ENCODE assay signal across 26 cellular contexts in genomic region chr2:79977782-79978181, GRCh38.
DNase-seq lines count a peak whose midpoint lies in the region; ATAC-seq, FAIRE-seq and TF ChIP-seq lines count a peak whose summit lies in the region.
"Had no signal": no experiment of that assay in that cellular context is flagged by ENCODE, and none has a peak within 500 bp of the region (broad histone marks: within the 10 kb centered on the region; RNA-seq: fewer than 3 reads in every experiment).

No MANE protein-coding gene starts in this region.

- POLR2A ChIA-PET in SK-N-SH (lab: Yijun Ruan, JAX) = no interaction called here

- H3K36me3 ChIP-seq in SK-N-SH (replicated peaks in 1 of 2; ENCODE audit: control insufficient read depth in 1 of 2, insufficient read depth in 2 of 2, low read length in 1 of 2) (no peaks in the 10 kb centered on the region), MG63 (no peaks in the 10 kb centered on the region)
- H3K36me3 ChIP-seq: BLaER1, SJCRH30 had no signal

- CTCF ChIA-PET in SK-N-SH (lab: Yijun Ruan, JAX) = interaction anchor here (0.5 to 1.5 kb wide), 5 partner anchors 9 to 39 kb away, joined by 3 to 4 read pairs (median 3); no protein-coding TSS in a partner anchor

- no peak overlapping the region for H3K4me3 ChIP-seq in SK-N-SH (ENCODE audit: low read depth in 2 of 2, low read length in 1 of 2)
- no peak overlapping the region for H3K4me3 ChIP-seq in MG63
- H3K4me3 ChIP-seq: BLaER1, PC-9, SJCRH30 had no signal

- TF ChIP-seq CTCF in SK-N-SH (IDR thresholded peaks at IDR 0.05) = no peak

- no peaks in the 10 kb centered on the region for H3F3A ChIP-seq in SK-N-SH (replicated peaks; ENCODE audit: insufficient read depth)

- no peak overlapping the region for H3K27ac ChIP-seq in SK-N-SH (ENCODE audit: low read depth in 2 of 2, low read length in 1 of 2)
- H3K27ac ChIP-seq: 22Rv1, BLaER1, PC-9, SJCRH30 had no signal

- DNase-seq in SK-N-SH (no peak), MG63 (peak; percentile 12), fibroblast of peridontal ligament (ENCODE audit: extremely low read depth) (peak; percentile 38), urothelium cell line (ENCODE audit: low spot score) (peak; percentile 29), NOMO-1 treated with dmso at 0.1 percent for 144 hours (lab: John Stamatoyannopoulos, UW; ENCODE audit: unreplicated experiment) (no peak), NCI-H146 treated with DMSO at 0.1 percent for 48 hours (lab: John Stamatoyannopoulos, UW; ENCODE audit: unreplicated experiment) (no peak)
- DNase-seq: DMS153; KG1; MM.1S; NCI-H1048; NCI-H1417; NCI-H1694 treated with DMSO at 0.1 percent for 48 hours; NCI-H2171 treated with DMSO at 0.1 percent for 48 hours; NCI-H345; NCI-H524 treated with DMSO at 0.1 percent for 48 hours; NCI-H774; NK-92 treated with Interleukin-12 subunit alpha and Interleukin-12 subunit beta, amount 100 ng/mL, for 24 hours; PC-9; SJCRH30; T-helper 1 cell had no signal

- H3K9me2 ChIP-seq in SK-N-SH = no peaks in the 10 kb centered on the region

- H3K9me3 ChIP-seq in SK-N-SH (no peaks in the 10 kb centered on the region), MG63 (no peaks in the 10 kb centered on the region)
- H3K9me3 ChIP-seq: BLaER1, SJCRH30 had no signal

- TF ChIP-seq EP300 in SK-N-SH (IDR thresholded peaks at IDR 0.05; ENCODE audit: borderline replicate concordance in 1 of 2, low read depth in 1 of 2, low read length in 1 of 2) = no peak

- H2AFZ ChIP-seq in SK-N-SH (ENCODE audit: low read depth) = no peak overlapping the region
- H2AFZ ChIP-seq: PC-9 had no signal

- peaks cover 0 to 2% of the 10 kb centered on the region in 2 experiments; a peak in 1 of 4 replicates for H3K4me1 ChIP-seq in SK-N-SH (ENCODE audit: control insufficient read depth in 1 of 2, insufficient read depth in 2 of 2, low read depth in 1 of 2, low read length in 1 of 2)
- H3K4me1 ChIP-seq: BLaER1, SJCRH30 had no signal

- ATAC-seq in SK-N-SH treated with all-trans-retinoic acid at 6 μM for 48 hours (peak; percentile 66), GM21447 (IDR thresholded peaks at IDR 0.05; ENCODE audit: unreplicated experiment) (no peak)
- ATAC-seq: Right ventricle myocardium inferior had no signal

- no peaks in the 10 kb centered on the region for H4K20me1 ChIP-seq in SK-N-SH (ENCODE audit: insufficient read depth)
- H4K20me1 ChIP-seq: BLaER1 had no signal

- no peak for TF ChIP-seq RAD21 in SK-N-SH (IDR thresholded peaks at IDR 0.05; ENCODE audit: low read length)

- H3K27me3 ChIP-seq in SK-N-SH (ENCODE audit: insufficient read depth) (no peaks in the 10 kb centered on the region), MG63 (no peaks in the 10 kb centered on the region)
- H3K27me3 ChIP-seq: BLaER1 had no signal

- no peak for FAIRE-seq in urothelium cell line (lab: Jason Lieb, UNC)
- FAIRE-seq: GM18507 had no signal

- H3K4me2 ChIP-seq in SK-N-SH = no peak overlapping the region
- H3K4me2 ChIP-seq: BLaER1, PC-9 had no signal

- WGBS in SK-N-SH (ENCODE audit: low lambda C conversion rate) = 38% methylated on average over 2 of the region's 2 CpGs

- no peak overlapping the region for H3K9ac ChIP-seq in SK-N-SH
- H3K9ac ChIP-seq: BLaER1 had no signal

- no peaks in the 10 kb centered on the region for H3K79me2 ChIP-seq in SK-N-SH (ENCODE audit: insufficient read depth)

TF ChIP-seq in SK-N-SH treated with all-trans-retinoic acid at 6 μM for 48 hours, 23 proteins besides CTCF, POLR2A, EP300 and RAD21:
- TF ChIP-seq ZNF70 (CRISPR knock-in tag; IDR thresholded peaks at IDR 0.05) = no peak

TF ChIP-seq in SK-N-SH, 30 proteins besides CTCF, POLR2A, EP300 and RAD21:
- TF ChIP-seq RXRA (IDR thresholded peaks at IDR 0.05; ENCODE audit: borderline replicate concordance, low read depth) (no peak), POLR2AphosphoS5 (IDR thresholded peaks at IDR 0.05; ENCODE audit: low read depth, low read length) (no peak), JUND (IDR thresholded peaks at IDR 0.05) (no peak), TAF1 (IDR thresholded peaks at IDR 0.05; ENCODE audit: borderline replicate concordance, low read depth, low read length) (no peak), FOXJ3 (CRISPR knock-in tag; IDR thresholded peaks at IDR 0.05) (no peak), NRF1 (IDR thresholded peaks at IDR 0.05; ENCODE audit: low read depth, low read length) (no peak), FOXM1 (IDR thresholded peaks at IDR 0.05; ENCODE audit: low read depth) (no peak), ELF1 (IDR thresholded peaks at IDR 0.05) (no peak), ZBTB33 (IDR thresholded peaks at IDR 0.05; ENCODE audit: borderline replicate concordance, low read depth) (no peak), GABPA (IDR thresholded peaks at IDR 0.05; ENCODE audit: low read depth) (no peak), GATA2 (CRISPR knock-in tag; IDR thresholded peaks at IDR 0.05) (no peak), REST (IDR thresholded peaks at IDR 0.05; ENCODE audit: low read depth, low read length) (no peak), YY1 (IDR thresholded peaks at IDR 0.05; ENCODE audit: low read depth) (no peak), NFIC (IDR thresholded peaks at IDR 0.05; ENCODE audit: borderline replicate concordance) (no peak), SIN3A (IDR thresholded peaks at IDR 0.05; ENCODE audit: borderline replicate concordance, low read depth, low read length) (no peak), RFX5 (IDR thresholded peaks at IDR 0.05; ENCODE audit: low read length) (no peak)
- TF ChIP-seq, protein P1, sequence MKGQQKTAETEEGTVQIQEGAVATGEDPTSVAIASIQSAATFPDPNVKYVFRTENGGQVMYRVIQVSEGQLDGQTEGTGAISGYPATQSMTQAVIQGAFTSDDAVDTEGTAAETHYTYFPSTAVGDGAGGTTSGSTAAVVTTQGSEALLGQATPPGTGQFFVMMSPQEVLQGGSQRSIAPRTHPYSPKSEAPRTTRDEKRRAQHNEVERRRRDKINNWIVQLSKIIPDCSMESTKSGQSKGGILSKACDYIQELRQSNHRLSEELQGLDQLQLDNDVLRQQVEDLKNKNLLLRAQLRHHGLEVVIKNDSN (IDR thresholded peaks at IDR 0.05; ENCODE audit: borderline replicate concordance, low read depth) = no peak
- TF ChIP-seq, protein P2, sequence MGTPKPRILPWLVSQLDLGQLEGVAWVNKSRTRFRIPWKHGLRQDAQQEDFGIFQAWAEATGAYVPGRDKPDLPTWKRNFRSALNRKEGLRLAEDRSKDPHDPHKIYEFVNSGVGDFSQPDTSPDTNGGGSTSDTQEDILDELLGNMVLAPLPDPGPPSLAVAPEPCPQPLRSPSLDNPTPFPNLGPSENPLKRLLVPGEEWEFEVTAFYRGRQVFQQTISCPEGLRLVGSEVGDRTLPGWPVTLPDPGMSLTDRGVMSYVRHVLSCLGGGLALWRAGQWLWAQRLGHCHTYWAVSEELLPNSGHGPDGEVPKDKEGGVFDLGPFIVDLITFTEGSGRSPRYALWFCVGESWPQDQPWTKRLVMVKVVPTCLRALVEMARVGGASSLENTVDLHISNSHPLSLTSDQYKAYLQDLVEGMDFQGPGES (IDR thresholded peaks at IDR 0.05; ENCODE audit: low read depth, low read length) = no peak
- TF ChIP-seq, protein P3, sequence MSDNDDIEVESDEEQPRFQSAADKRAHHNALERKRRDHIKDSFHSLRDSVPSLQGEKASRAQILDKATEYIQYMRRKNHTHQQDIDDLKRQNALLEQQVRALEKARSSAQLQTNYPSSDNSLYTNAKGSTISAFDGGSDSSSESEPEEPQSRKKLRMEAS (IDR thresholded peaks at IDR 0.05; ENCODE audit: low read depth) = no peak

Comparison
In these comparisons a context has a peak if more than half of its experiments do, and no peak if none do; other contexts are left out.
1. DNase-seq: peak in MG63 (single experiment), fibroblast of peridontal ligament (single experiment) and urothelium cell line (single experiment); none in SK-N-SH (single experiment), NOMO-1 treated with dmso at 0.1 percent for 144 hours (single experiment) and NCI-H146 treated with DMSO at 0.1 percent for 48 hours (single experiment).